In the genomic region with DNA sequence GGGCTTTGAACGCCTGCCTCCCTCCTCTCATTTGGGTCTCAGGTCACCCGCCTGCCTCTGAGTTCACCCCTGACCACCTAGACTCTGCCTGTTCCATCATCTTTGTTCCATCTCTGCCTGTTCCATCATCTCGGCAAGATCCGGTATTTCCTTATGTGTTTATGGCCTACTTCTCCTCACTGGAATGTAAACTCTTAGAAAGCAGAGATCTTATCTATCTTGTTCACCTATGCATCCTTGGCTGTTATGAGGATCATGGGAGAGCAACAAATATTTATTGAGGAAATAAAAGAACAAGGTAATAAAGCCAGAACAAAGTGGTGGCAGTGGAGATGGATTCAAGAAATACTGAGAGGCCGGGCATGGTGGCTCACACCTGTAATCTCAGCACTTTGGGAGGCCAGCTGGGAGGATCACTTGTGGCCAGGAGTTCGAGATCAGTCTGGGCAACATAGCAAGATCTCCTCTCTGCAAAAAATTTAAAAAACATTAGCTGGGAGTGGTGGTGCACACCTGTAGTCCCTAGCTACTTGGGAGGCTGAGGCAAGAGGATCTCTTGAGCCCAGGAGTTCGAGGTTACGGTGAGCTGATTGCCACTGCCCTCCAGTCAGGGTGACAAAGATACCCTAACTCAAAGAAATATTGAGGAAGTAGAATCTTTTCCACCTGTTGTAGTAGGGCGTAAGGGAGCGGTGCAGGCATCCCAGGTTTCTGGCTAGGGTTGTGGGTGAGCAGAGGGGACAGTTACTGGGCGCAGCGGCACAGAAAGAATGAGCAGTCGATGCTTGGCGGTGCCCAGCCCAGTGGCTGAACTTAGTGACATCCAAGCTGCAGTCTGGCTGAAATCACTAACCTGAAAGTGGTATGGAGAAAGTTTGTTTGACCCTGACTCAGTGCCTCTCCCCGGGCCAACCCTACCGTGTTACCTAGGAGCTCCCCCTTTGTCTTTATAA, we compare ENCODE assay signal across 8 cellular contexts.
DNase-seq lines count a peak whose midpoint lies in the region; ATAC-seq and TF ChIP-seq lines count a peak whose summit lies in the region.

No MANE protein-coding gene starts in this region.

- H3K9me3 ChIP-seq in NT2/D1 (ENCODE audit: insufficient read depth, low read length): no peaks in the 10 kb centered on the region
- no peaks in the 10 kb centered on the region for H3K9me3 ChIP-seq in duodenal mucosa (ENCODE audit: control insufficient read depth in 1 of 2, low read length in 2 of 2)
- no peaks in the 10 kb centered on the region for H3K9me3 ChIP-seq in neuron (ENCODE audit: low read length)

- peak overlapping the region; percentile 92 for H3K9ac ChIP-seq in NT2/D1 (ENCODE audit: insufficient read length, low read depth)
- H3K9ac ChIP-seq in duodenal mucosa (ENCODE audit: low read depth in 1 of 2, low read length in 2 of 2): peak overlapping the region; percentile 92

- DNase-seq in NT2/D1 (ENCODE audit: low read depth, low spot score): no peak
- DNase-seq in OCI-M2 (lab: John Stamatoyannopoulos, UW; ENCODE audit: unreplicated experiment): no peak
- no peak for DNase-seq in activated effector memory CD4-positive, alpha-beta T cell treated with Interleukin-2 at 50 U/mL for 16 hours

- TF ChIP-seq CTCF in C4-2B (conservative IDR thresholded peaks at IDR 0.05): no peak

- peak overlapping the region; percentile 19 for H3K27ac ChIP-seq in C4-2B
- peak overlapping the region; percentile 96 for H3K27ac ChIP-seq in duodenal mucosa (ENCODE audit: low read depth, low read length)

- H3K4me3 ChIP-seq in NT2/D1 (ENCODE audit: insufficient read length, low read depth): no peak overlapping the region
- H3K4me3 ChIP-seq in duodenal mucosa (ENCODE audit: low read depth in 1 of 2, low read length in 2 of 2): peak overlapping the region in 1 of 2 donors; percentile 71
- peak overlapping the region; percentile 98 for H3K4me3 ChIP-seq in neuron (ENCODE audit: low read length)

- H3K4me1 ChIP-seq in NT2/D1 (ENCODE audit: insufficient read depth, insufficient read length) (peaks cover 16% of the 10 kb centered on the region), duodenal mucosa (ENCODE audit: control insufficient read depth in 1 of 2, insufficient read depth in 2 of 2, low read length in 2 of 2) (peaks cover 37% of the 10 kb centered on the region in 2 donors), neuron (ENCODE audit: insufficient read depth, low read length) (peaks cover 13% of the 10 kb centered on the region)

- H2AFZ ChIP-seq in neuron (ENCODE audit: low read depth, low read length): peak overlapping the region; percentile 66

- H3K36me3 ChIP-seq in NT2/D1 (ENCODE audit: insufficient read depth, insufficient read length, low read length): peaks cover 7% of the 10 kb centered on the region
- peaks cover 0 to 2% of the 10 kb centered on the region in 2 donors for H3K36me3 ChIP-seq in duodenal mucosa (ENCODE audit: control insufficient read depth in 1 of 2, insufficient read depth in 2 of 2, low read length in 2 of 2)
- peaks cover 4% of the 10 kb centered on the region for H3K36me3 ChIP-seq in neuron (ENCODE audit: insufficient read depth, low read length)

- H3K27me3 ChIP-seq in NT2/D1 (ENCODE audit: insufficient read depth, insufficient read length) (no peaks in the 10 kb centered on the region), duodenal mucosa (ENCODE audit: control insufficient read depth in 1 of 2, insufficient read depth in 2 of 2, low read length in 2 of 2) (no peaks in the 10 kb centered on the region), neuron (ENCODE audit: insufficient read depth, low read length) (no peaks in the 10 kb centered on the region)

- ATAC-seq in GM19463 (IDR thresholded peaks at IDR 0.05; ENCODE audit: unreplicated experiment) (no peak), HG03571 (IDR thresholded peaks at IDR 0.05; ENCODE audit: unreplicated experiment) (no peak)
